2 cellular contexts compared by ENCODE assay signal in genomic region chr12:15936751-15937150, GRCh38.
TF ChIP-seq lines count a peak whose summit lies in the region.

No MANE protein-coding gene starts in this region.

TF ChIP-seq in IMR-90, 13 proteins besides CTCF, POLR2A, EP300 and RAD21:
- TF ChIP-seq FOS (IDR thresholded peaks at IDR 0.05; ENCODE audit: low read depth, low read length) (no peak), ELK1 (IDR thresholded peaks at IDR 0.05; ENCODE audit: borderline replicate concordance, low read depth, low read length) (no peak)

TF ChIP-seq in H1, 55 proteins besides CTCF, POLR2A, EP300 and RAD21:
- TF ChIP-seq POU5F1 (IDR thresholded peaks at IDR 0.05; ENCODE audit: low read depth, low read length) (no peak), SIX5 (IDR thresholded peaks at IDR 0.05; ENCODE audit: low read depth, low read length) (no peak), CHD2 (IDR thresholded peaks at IDR 0.05; ENCODE audit: low read length) (no peak)
